ENCODE assay signal across 8 cellular contexts in the genomic region with DNA sequence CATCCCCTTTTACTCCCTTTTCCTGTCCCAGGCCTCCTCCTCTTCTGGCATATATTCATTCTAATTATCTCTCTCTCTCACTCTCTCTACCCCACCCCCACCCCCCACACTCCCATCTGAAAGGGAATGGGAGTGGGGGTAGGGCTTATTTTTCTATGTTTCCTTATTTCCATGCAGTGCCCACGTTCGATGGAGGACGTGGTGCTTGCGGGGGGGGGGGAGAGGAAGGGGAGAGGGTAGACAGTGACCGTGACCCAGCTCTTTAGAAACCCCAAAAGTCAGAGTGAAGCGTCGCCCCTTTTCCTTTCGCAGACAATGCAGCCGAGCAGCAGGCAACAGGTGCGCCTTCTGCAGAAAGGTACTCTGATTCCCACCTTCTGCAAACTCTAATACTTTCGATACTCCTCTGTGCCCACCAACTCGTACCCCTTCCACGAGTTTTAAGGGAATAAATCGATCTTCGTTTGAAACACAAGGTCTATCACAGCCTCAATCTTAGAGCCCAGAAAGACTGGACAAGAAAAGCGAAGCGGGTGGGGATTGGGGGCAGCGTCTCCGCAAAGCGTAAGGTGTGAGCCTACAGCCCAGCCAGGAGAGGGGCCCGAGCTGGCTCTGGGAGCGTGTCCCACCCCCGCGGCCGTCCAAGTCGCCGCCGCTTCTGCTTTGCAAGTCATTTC. TPM values are rescaled to one million over a fixed set of nuclear protein-coding genes. Genes with fewer than 3 reads are reported as not detected.
DNase-seq lines count a peak whose midpoint lies in the region; ATAC-seq, FAIRE-seq and TF ChIP-seq lines count a peak whose summit lies in the region.

No MANE protein-coding gene starts in this region.

- ATAC-seq in A549 = peak; percentile 20 to 37
- ATAC-seq in HG02885 (IDR thresholded peaks at IDR 0.05; ENCODE audit: poor library complexity, unreplicated experiment) = peak; percentile 24
- no peak for ATAC-seq in HG03378 (IDR thresholded peaks at IDR 0.05; ENCODE audit: unreplicated experiment)

- no peak for TF ChIP-seq EP300 in A549 (IDR thresholded peaks at IDR 0.05)

- H3K9me3 ChIP-seq in A549 (no peaks in the 10 kb centered on the region), muscle layer of colon (ENCODE audit: low read length) (no peaks in the 10 kb centered on the region)

- H3K4me3 Mint-ChIP-seq in dendritic cell treated with granulocyte-macrophage colony-stimulating factor and Interleukin-4, amounts not matched to agents 40 ng/mL and 50 ng/mL, for 4 days = peak overlapping the region; percentile 94

- 0% methylated on average over 22 of the region's 28 CpGs for WGBS in A549 (ENCODE audit: missing lambda C conversion rate)

- TF ChIP-seq POLR2A in A549 (IDR thresholded peaks at IDR 0.05; ENCODE audit: low read length) = no peak

- H3K27me3 ChIP-seq in muscle layer of colon (ENCODE audit: control insufficient read depth in 1 of 2, insufficient read depth in 2 of 2, low read length in 2 of 2) = peaks cover 8 to 19% of the 10 kb centered on the region in 2 donors

- H3K36me3 ChIP-seq in muscle layer of colon (ENCODE audit: insufficient read depth, low read length) = no peaks in the 10 kb centered on the region

- no peak for FAIRE-seq in A549 (lab: Jason Lieb, UNC)

- H3K4me2 ChIP-seq in A549 = peak overlapping the region; percentile 96

- H3K9me3 Mint-ChIP-seq in dendritic cell treated with granulocyte-macrophage colony-stimulating factor and Interleukin-4, amounts not matched to agents 40 ng/mL and 50 ng/mL, for 4 days = no peaks in the 10 kb centered on the region

- H3K4me3 ChIP-seq in A549 (peak overlapping the region; percentile 87), GM12865 (ENCODE audit: low read depth, low read length) (peak overlapping the region; percentile 91), muscle layer of colon (ENCODE audit: low read depth in 1 of 2, low read length in 2 of 2) (peak overlapping the region; percentile 74 to 91)

- H3K36me3 Mint-ChIP-seq in dendritic cell treated with granulocyte-macrophage colony-stimulating factor and Interleukin-4, amounts not matched to agents 40 ng/mL and 50 ng/mL, for 4 days (ENCODE audit: low read depth) = peaks cover 31% of the 10 kb centered on the region

- peaks cover 23% of the 10 kb centered on the region for H3K27me3 Mint-ChIP-seq in dendritic cell treated with granulocyte-macrophage colony-stimulating factor and Interleukin-4, amounts not matched to agents 40 ng/mL and 50 ng/mL, for 4 days

- intact Hi-C loops in dendritic cell treated with granulocyte-macrophage colony-stimulating factor and Interleukin-4, amounts not matched to agents 40 ng/mL and 50 ng/mL, for 4 days (cut with micrococcal nuclease) = no loop called here

- peak overlapping the region; percentile 98 for H3K27ac Mint-ChIP-seq in dendritic cell treated with granulocyte-macrophage colony-stimulating factor and Interleukin-4, amounts not matched to agents 40 ng/mL and 50 ng/mL, for 4 days

- H3K27ac ChIP-seq in A549 = peak overlapping the region; percentile 98
- H3K27ac ChIP-seq in RWPE1 = peak overlapping the region; percentile 97
- peak overlapping the region; percentile 81 for H3K27ac ChIP-seq in muscle layer of colon (ENCODE audit: low read depth, low read length)

- H3K4me1 Mint-ChIP-seq in dendritic cell treated with granulocyte-macrophage colony-stimulating factor and Interleukin-4, amounts not matched to agents 40 ng/mL and 50 ng/mL, for 4 days (ENCODE audit: low read depth) = peaks cover 59% of the 10 kb centered on the region

- TF ChIP-seq CTCF in A549 (IDR thresholded peaks at IDR 0.05) = no peak
- no peak for TF ChIP-seq CTCF in GM12865 (IDR thresholded peaks at IDR 0.05; ENCODE audit: insufficient read depth, low read depth, low read length, missing control alignments)
- no peak for TF ChIP-seq CTCF in RWPE1 (conservative IDR thresholded peaks at IDR 0.05; ENCODE audit: low read depth)

- no peak for TF ChIP-seq RAD21 in A549 (conservative IDR thresholded peaks at IDR 0.05 in 1 of 2, IDR thresholded peaks at IDR 0.05 in 1 of 2)

- CTCF ChIA-PET in A549 (lab: Yijun Ruan, JAX) (interaction anchor here (0.7 to 2.0 kb wide), 7 partner anchors 18 to 860 kb away, joined by 3 to 7 read pairs (median 4); no protein-coding TSS in a partner anchor), RWPE1 (lab: Yijun Ruan, JAX) (interaction anchor here (0.7 kb wide), 1 partner anchor 467 kb away, joined by 4 read pairs; no protein-coding TSS in a partner anchor)

- POLR2A ChIA-PET in A549 (lab: Yijun Ruan, JAX) (interaction anchor here (0.7 to 4.3 kb wide), 9 partner anchors 8 to 961 kb away, joined by 3 to 22 read pairs (median 5); a partner anchor contains a TSS), RWPE1 (lab: Yijun Ruan, JAX; ENCODE audit: low non-redundant PET) (interaction anchor here (0.6 to 0.9 kb wide), 2 partner anchors 103 to 954 kb away, joined by 3 to 8 read pairs; a partner anchor contains a TSS)

- DNase-seq in A549 (ENCODE audit: low read depth in 1 of 2, low spot score in 1 of 2) (no peak), GM12865 (ENCODE audit: low read depth) (peak; percentile 71), RWPE1 (ENCODE audit: low spot score) (no peak), nucleus accumbens (lab: John Stamatoyannopoulos, UW) (no peak)

- H3K4me1 ChIP-seq in A549 (peaks cover 37% of the 10 kb centered on the region), muscle layer of colon (ENCODE audit: insufficient read depth, low read length) (peaks cover 5% of the 10 kb centered on the region)

- H3K9ac ChIP-seq in muscle layer of colon (ENCODE audit: low read length) = peak overlapping the region; percentile 88

TF ChIP-seq in A549, 52 proteins besides CTCF, POLR2A, EP300 and RAD21:
- TF ChIP-seq, protein P1, sequence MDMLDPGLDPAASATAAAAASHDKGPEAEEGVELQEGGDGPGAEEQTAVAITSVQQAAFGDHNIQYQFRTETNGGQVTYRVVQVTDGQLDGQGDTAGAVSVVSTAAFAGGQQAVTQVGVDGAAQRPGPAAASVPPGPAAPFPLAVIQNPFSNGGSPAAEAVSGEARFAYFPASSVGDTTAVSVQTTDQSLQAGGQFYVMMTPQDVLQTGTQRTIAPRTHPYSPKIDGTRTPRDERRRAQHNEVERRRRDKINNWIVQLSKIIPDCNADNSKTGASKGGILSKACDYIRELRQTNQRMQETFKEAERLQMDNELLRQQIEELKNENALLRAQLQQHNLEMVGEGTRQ (IDR thresholded peaks at IDR 0.05) = no peak
- 0 out of 2 replicates have a peak, but pooled peaks have one; percentile 7 for TF ChIP-seq TFCP2L1 (CRISPR knock-in tag; IDR thresholded peaks at IDR 0.05)
- no peak; the same call in 1 of the 2 replicates for TF ChIP-seq TP53 (CRISPR knock-in tag; IDR thresholded peaks at IDR 0.05)
- TF ChIP-seq CHD2 (IDR thresholded peaks at IDR 0.05; ENCODE audit: low read length, partially characterized antibody) = peak; percentile 57
- TF ChIP-seq HOXA7 (CRISPR knock-in tag; IDR thresholded peaks at IDR 0.05) = peak; percentile 44; the same call in 1 of the 2 replicates
TF ChIP-seq in A549: peak in this region for 3.

RNA-seq across cellular contexts. Expression of a gene that starts 0.9 kb away (rescaled TPM):
- polyA plus RNA-seq in A549 (2011; rRNA removed) = 7.3 and 9.7 TPM in 2 replicates
- polyA plus RNA-seq in A549 (2012; cell fraction: cytosol; rRNA removed) = 6.7 and 12.4 TPM in 2 replicates
- polyA plus RNA-seq in A549 (2012; cell fraction: nucleus; rRNA removed) = 40.9 and 44.7 TPM in 2 replicates
- polyA plus RNA-seq in A549 (2017; fragmentation: RNase III; extraction: RNeasy Plus Mini Kit Qiagen cat#74134 plus additional on column Dnase treatment) = 1.2 to 2.3 TPM (median 1.9 TPM) in 3 replicates
- 23.9 and 29.1 TPM in 2 replicates for polyA minus RNA-seq in A549 (2011; rRNA and poly(A)+ RNA removed)
